Comparison of ENCODE assay signal across 12 cellular contexts in the genomic region with DNA sequence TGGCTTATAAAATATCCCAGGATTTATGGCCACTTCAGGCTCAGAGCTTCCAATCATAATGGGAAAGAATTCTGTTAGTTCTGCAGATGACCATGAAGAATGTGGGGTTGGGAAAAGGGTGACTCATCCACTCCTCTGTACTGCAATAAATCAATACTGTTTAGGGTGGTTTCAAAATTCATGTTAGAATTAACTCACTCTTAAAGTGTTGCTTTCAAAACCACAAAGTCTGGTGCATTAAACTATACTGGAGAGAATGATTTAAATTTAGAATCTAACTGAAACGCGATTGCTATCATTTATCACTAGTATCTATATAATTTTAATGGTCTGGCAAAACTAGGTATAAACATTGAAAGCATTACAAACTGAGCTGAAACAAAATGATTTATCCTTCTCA. TPM values are rescaled to one million over a fixed set of nuclear protein-coding genes. Genes with fewer than 3 reads are reported as not detected.
A peak's percentile ranks its signal among the peaks of the same experiment; 100 is the strongest.
DNase-seq lines count a peak whose midpoint lies in the region; ATAC-seq and TF ChIP-seq lines count a peak whose summit lies in the region.
"Had no signal": no experiment of that assay in that cellular context is flagged by ENCODE, and none has a peak within 500 bp of the region (broad histone marks: within the 10 kb centered on the region; RNA-seq: fewer than 3 reads in every experiment).

No MANE protein-coding gene starts in this region.

- H3K4me3 ChIP-seq in fibroblast of pulmonary artery (replicated peaks; ENCODE audit: low read depth, low read length), result no peak overlapping the region
- peak overlapping the region; percentile 17 for H3K4me3 ChIP-seq in smooth muscle cell

- H3K27ac ChIP-seq in smooth muscle cell (ENCODE audit: low read depth), result no peak overlapping the region
- H3K27ac ChIP-seq: 22Rv1 had no signal

- H3K9ac ChIP-seq in smooth muscle cell (ENCODE audit: low read depth), result no peak overlapping the region

- H3K79me2 ChIP-seq in smooth muscle cell (ENCODE audit: low read depth), result no peaks in the 10 kb centered on the region

- no peak for ATAC-seq in GM18502 (IDR thresholded peaks at IDR 0.05; ENCODE audit: poor library complexity, unreplicated experiment)
- ATAC-seq: left cardiac atrium, sciatic nerve had no signal

- H3K27me3 ChIP-seq in smooth muscle cell (ENCODE audit: low read depth), result peaks cover 13% of the 10 kb centered on the region

- no peaks in the 10 kb centered on the region for H3K9me3 ChIP-seq in smooth muscle cell (replicated peaks; ENCODE audit: low read depth)

- no peaks in the 10 kb centered on the region for H3F3A ChIP-seq in smooth muscle cell (ENCODE audit: low read depth)

- DNase-seq in NCI-H1417 (lab: John Stamatoyannopoulos, UW) (peak in 2 of 3 experiments; percentile 36 to 84), NCI-H1417 treated with DMSO at 0.1 percent for 48 hours (lab: John Stamatoyannopoulos, UW) (no peak), RPMI7951 (ENCODE audit: low read depth) (peak; percentile 54), fibroblast of pulmonary artery (ENCODE audit: low read depth) (peak; percentile 41), smooth muscle cell (lab: John Stamatoyannopoulos, UW; ENCODE audit: unreplicated experiment) (no peak), NCI-H2081 treated with DMSO at 0.1 percent for 48 hours (lab: John Stamatoyannopoulos, UW) (no peak), GM20000 (ENCODE audit: low spot score) (no peak)
- DNase-seq: activated CD4-positive, CD25-positive, alpha-beta regulatory T cell; left cardiac atrium had no signal

- peak overlapping the region; percentile 34 for H3K4me2 ChIP-seq in smooth muscle cell

- H3K36me3 ChIP-seq in smooth muscle cell (ENCODE audit: low read depth), result no peaks in the 10 kb centered on the region

- no peaks in the 10 kb centered on the region for H4K20me1 ChIP-seq in smooth muscle cell (ENCODE audit: low read depth)

- TF ChIP-seq CTCF in fibroblast of pulmonary artery (IDR thresholded peaks at IDR 0.05; ENCODE audit: low read length, missing control alignments) (no peak), smooth muscle cell (IDR thresholded peaks at IDR 0.05; ENCODE audit: borderline replicate concordance, insufficient read depth, poor library complexity, severe bottlenecking) (no peak), GM20000 (IDR thresholded peaks at IDR 0.05; ENCODE audit: extremely low read depth, missing control alignments) (no peak)

- WGBS in smooth muscle cell (ENCODE audit: low lambda C conversion rate), result 46% methylated on average over 2 of the region's 2 CpGs

- H3K4me1 ChIP-seq in smooth muscle cell (ENCODE audit: low read depth), result no peaks in the 10 kb centered on the region

- H2AFZ ChIP-seq in smooth muscle cell (ENCODE audit: low read depth), result no peak overlapping the region

RNA-seq across cellular contexts. Expression of gene CCDC198, which starts 0.8 kb away (rescaled TPM):
- not detected in 2 replicates for total RNA-seq in RPMI7951 (2014; rRNA removed; shearing (Covaris generic))
- total RNA-seq in smooth muscle cell, result not detected in 2 replicates
- polyA plus RNA-seq in smooth muscle cell, result not detected in 2 replicates
- total RNA-seq: left cardiac atrium, sciatic nerve had no signal

Comparison
In these comparisons a context has a peak if more than half of its experiments do, and no peak if none do; other contexts are left out.
1. DNase-seq: peak in NCI-H1417 (2 of 3), RPMI7951 (single experiment) and fibroblast of pulmonary artery (single experiment); none in NCI-H1417 treated with DMSO at 0.1 percent for 48 hours (single experiment), smooth muscle cell (single experiment), NCI-H2081 treated with DMSO at 0.1 percent for 48 hours (single experiment) and GM20000 (single experiment).